ENCODE assay signal across 26 cellular contexts in genomic region chr15:59178151-59178705, GRCh38. TPM values are rescaled to one million over a fixed set of nuclear protein-coding genes. Genes with fewer than 3 reads are reported as not detected.
A peak's percentile ranks its signal among the peaks of the same experiment; 100 is the strongest.
DNase-seq lines count a peak whose midpoint lies in the region; ATAC-seq and TF ChIP-seq lines count a peak whose summit lies in the region.
"Had no signal": no experiment of that assay in that cellular context is flagged by ENCODE, and none has a peak within 500 bp of the region (broad histone marks: within the 10 kb centered on the region; RNA-seq: fewer than 3 reads in every experiment).

No MANE protein-coding gene starts in this region.

- peaks cover 0 to 3% (median 0%) of the 10 kb centered on the region in 3 donors for H3K9me3 ChIP-seq in gastrocnemius medialis
- H3K9me3 ChIP-seq in HAP-1: no peaks in the 10 kb centered on the region; the same call in 1 of the 2 replicates

- H3K4me1 ChIP-seq in gastrocnemius medialis (peaks cover 4 to 14% of the 10 kb centered on the region in 2 donors), HAP-1 (peaks cover 10% of the 10 kb centered on the region)

- H3K27ac ChIP-seq in cingulate gyrus (ENCODE audit: low read depth, low read length) (peak overlapping the region; percentile 63), gastrocnemius medialis (peak overlapping the region in 1 of 4 donors; percentile 25)

- no peak overlapping the region for H3K4me3 ChIP-seq in gastrocnemius medialis
- H3K4me3 ChIP-seq in HAP-1: no peak overlapping the region
- H3K4me3 ChIP-seq: stomach had no signal

- DNase-seq in DMS53 treated with DMSO at 0.1 percent for 48 hours (lab: John Stamatoyannopoulos, UW; ENCODE audit: unreplicated experiment) (peak; percentile 50), NCI-H510A treated with DMSO at 0.1 percent for 48 hours (lab: John Stamatoyannopoulos, UW) (peak; percentile 41), gastrocnemius medialis (peak; percentile 11 to 26), SKM-1 (lab: John Stamatoyannopoulos, UW; ENCODE audit: unreplicated experiment) (no peak), HAP-1 (ENCODE audit: low spot score in 2 of 2) (no peak)
- DNase-seq in activated CD4-positive, alpha-beta T cell treated with anti-CD3 and anti-CD28 coated beads for 1 hour: no peak
- DNase-seq: activated B cell treated with CpG ODN at 0.5 μM for 24 hours; activated CD8-positive, alpha-beta T cell treated with anti-CD3 and anti-CD28 coated beads for 36 hours; activated naive CD4-positive, alpha-beta T cell treated with anti-CD3 and anti-CD28 coated beads, Interleukin-2, amount 50 U/mL, for 16 hours; activated T-cell treated with anti-CD3 and anti-CD28 coated beads, Interleukin-2, amount 50 U/mL, for 4 hours; AML-193; dermis blood vessel endothelial cell; HCEC 1CT; hippocampal formation; naive thymus-derived CD8-positive, alpha-beta T cell; NCI-H1436 treated with DMSO at 0.1 percent for 48 hours; NCI-H524 treated with DMSO at 0.1 percent for 48 hours; stimulated activated CD4-positive, alpha-beta T cell treated with anti-CD3 and anti-CD28 coated beads, Interleukin-2, amount 100 ng/mL, for 48 hours; stomach had no signal

- in situ Hi-C loops in gastrocnemius medialis (cut with MboI; ENCODE audit: low sequenced_read_pairs in 4 of 4) (loop anchor here in 1 of 4 donors (10.0 kb wide), 1 partner anchor 317 kb away; no protein-coding TSS in a partner anchor), HAP-1 (cut with MboI; ENCODE audit: low sequenced_read_pairs) (loop anchor here (5.0 kb wide), 1 partner anchor 319 kb away; no protein-coding TSS in a partner anchor)

- TF ChIP-seq POLR2A in gastrocnemius medialis (IDR thresholded peaks at IDR 0.05): no peak

- intact Hi-C loops in gastrocnemius medialis (cut with DNase I; ENCODE audit: low total_unique reads): loop anchor here (10.0 kb wide), 1 partner anchor 237 kb away; no protein-coding TSS in a partner anchor

- H3K27me3 ChIP-seq in gastrocnemius medialis (no peaks in the 10 kb centered on the region), HAP-1 (ENCODE audit: low read depth) (no peaks in the 10 kb centered on the region)
- H3K27me3 ChIP-seq: stomach had no signal

- ATAC-seq in gastrocnemius medialis: peak; percentile 40 to 44
- ATAC-seq in GM19023 (IDR thresholded peaks at IDR 0.05; ENCODE audit: unreplicated experiment): no peak
- ATAC-seq: activated CD8-positive, alpha-beta T cell treated with anti-CD3 and anti-CD28 coated beads for 36 hours; activated T-cell treated with anti-CD3 and anti-CD28 coated beads, Interleukin-2, amount 50 U/mL, for 4 hours; naive thymus-derived CD8-positive, alpha-beta T cell had no signal

- TF ChIP-seq CTCF in gastrocnemius medialis (IDR thresholded peaks at IDR 0.05 in 4 of 5, conservative IDR thresholded peaks at IDR 0.05 in 1 of 5): no peak

- peaks cover 0 to 9% of the 10 kb centered on the region in 2 donors for H3K36me3 ChIP-seq in gastrocnemius medialis
- peaks cover 4% of the 10 kb centered on the region; the same call in 1 of the 2 replicates for H3K36me3 ChIP-seq in HAP-1 (replicated peaks)

RNA-seq across cellular contexts. Expression of gene LDHAL6B, which starts 28.4 kb away (rescaled TPM):
- total RNA-seq in gastrocnemius medialis: not detected
- total RNA-seq: activated B cell treated with CpG ODN at 0.5 μM for 24 hours; activated CD8-positive, alpha-beta T cell treated with anti-CD3 and anti-CD28 coated beads for 36 hours; activated T-cell treated with anti-CD3 and anti-CD28 coated beads, Interleukin-2, amount 50 U/mL, for 4 hours; dermis blood vessel endothelial cell; lung microvascular endothelial cell; M059J; naive thymus-derived CD8-positive, alpha-beta T cell; SK-MEL-5; stomach; T-helper 2 cell treated with Interferon-gamma antibody and Interleukin-4, amounts not matched to agents 100 ng/mL and 5 ng/mL, for 36 hours; ureter had no signal

Comparison
In these comparisons a context has a peak if more than half of its experiments do, and no peak if none do; other contexts are left out.
1. DNase-seq: peak in DMS53 treated with DMSO at 0.1 percent for 48 hours (single experiment), NCI-H510A treated with DMSO at 0.1 percent for 48 hours (single experiment) and gastrocnemius medialis (2 of 2); none in SKM-1 (single experiment), activated CD4-positive, alpha-beta T cell treated with anti-CD3 and anti-CD28 coated beads for 1 hour (single experiment) and HAP-1 (0 of 2).